In the genomic region with DNA sequence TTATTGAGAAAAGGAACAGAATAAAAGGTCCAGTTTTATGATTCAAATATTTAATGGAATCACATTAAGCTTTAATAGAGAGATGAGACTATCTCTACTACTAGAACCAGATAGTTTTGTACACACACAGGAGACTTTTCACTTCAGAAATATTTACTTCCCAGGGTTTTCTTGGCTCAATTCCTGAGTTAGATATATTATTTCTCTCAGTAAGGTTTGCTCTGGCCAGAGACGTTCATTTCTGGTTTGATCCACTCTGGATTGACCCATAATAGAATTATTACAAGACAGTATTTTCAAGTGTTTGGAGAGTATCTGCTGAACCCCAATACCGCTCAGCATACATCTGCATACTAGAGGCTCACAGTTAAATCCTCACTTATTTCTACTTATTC, we compare ENCODE assay signal across 8 cellular contexts. TPM values are rescaled to one million over a fixed set of nuclear protein-coding genes. Genes with fewer than 3 reads are reported as not detected.
DNase-seq lines count a peak whose midpoint lies in the region; ATAC-seq and TF ChIP-seq lines count a peak whose summit lies in the region.

No MANE protein-coding gene starts in this region.

- H3K9me3 ChIP-seq in psoas muscle, result no peaks in the 10 kb centered on the region

- H3K27me3 ChIP-seq in GM06990 (replicated peaks; ENCODE audit: control insufficient read depth, insufficient read depth, low read length) (no peaks in the 10 kb centered on the region), psoas muscle (ENCODE audit: insufficient read depth in 3 of 3, low read length in 2 of 3) (no peaks in the 10 kb centered on the region)

- ATAC-seq in SK-N-SH treated with all-trans-retinoic acid at 6 μM for 48 hours, result peak; percentile 0; the same call in 1 of the 3 replicates
- no peak for ATAC-seq in psoas muscle
- no peak for ATAC-seq in GM21737 (IDR thresholded peaks at IDR 0.05; ENCODE audit: unreplicated experiment)

- H3K27ac ChIP-seq in psoas muscle, result peak overlapping the region; percentile 92

- intact Hi-C loops in psoas muscle (cut with DNase I), result loop anchor here in 1 of 2 donors (10.0 kb wide), 1 partner anchor 127 kb away; no protein-coding TSS in a partner anchor

- H3K4me3 ChIP-seq in GM06990 (replicated peaks; ENCODE audit: low read depth, low read length), result peak overlapping the region; percentile 79
- H3K4me3 ChIP-seq in fibroblast of pulmonary artery (replicated peaks; ENCODE audit: low read depth, low read length), result peak overlapping the region; percentile 95
- H3K4me3 ChIP-seq in psoas muscle, result peak overlapping the region; percentile 87

- 2 to 6% (median 6%) methylated on average over 2 of the region's 2 CpGs for WGBS in psoas muscle, 3 donors

- TF ChIP-seq CTCF in GM06990 (IDR thresholded peaks at IDR 0.05; ENCODE audit: insufficient read depth, low read length, poor library complexity, severe bottlenecking) (no peak), fibroblast of pulmonary artery (IDR thresholded peaks at IDR 0.05; ENCODE audit: low read length, missing control alignments) (no peak), psoas muscle (IDR thresholded peaks at IDR 0.05) (no peak)

- peaks cover 19% of the 10 kb centered on the region for H3K4me1 ChIP-seq in psoas muscle

- H3K36me3 ChIP-seq in GM06990 (ENCODE audit: control insufficient read depth, insufficient read depth, low read length) (no peaks in the 10 kb centered on the region), psoas muscle (ENCODE audit: insufficient read depth in 1 of 2, low read depth in 1 of 2) (peaks cover 0 to 12% of the 10 kb centered on the region in 2 donors)

- no peak for DNase-seq in GM06990 (ENCODE audit: extremely low read depth, insufficient read length)
- no peak for DNase-seq in fibroblast of pulmonary artery (ENCODE audit: low read depth)
- DNase-seq in psoas muscle, result no peak
- no peak for DNase-seq in NCI-H2227 (lab: John Stamatoyannopoulos, UW; ENCODE audit: unreplicated experiment)
- no peak for DNase-seq in NCI-H2081 (lab: John Stamatoyannopoulos, UW)
- DNase-seq in amygdala (lab: John Stamatoyannopoulos, UW), result no peak

TF ChIP-seq in SK-N-SH treated with all-trans-retinoic acid at 6 μM for 48 hours, 23 proteins besides CTCF, POLR2A, EP300 and RAD21:
- TF ChIP-seq ZFP3 (CRISPR knock-in tag; IDR thresholded peaks at IDR 0.05), result no peak
- TF ChIP-seq CSDC2 (CRISPR knock-in tag; IDR thresholded peaks at IDR 0.05), result no peak
- no peak for TF ChIP-seq GLIS3 (CRISPR knock-in tag; IDR thresholded peaks at IDR 0.05)
- TF ChIP-seq, protein P1, sequence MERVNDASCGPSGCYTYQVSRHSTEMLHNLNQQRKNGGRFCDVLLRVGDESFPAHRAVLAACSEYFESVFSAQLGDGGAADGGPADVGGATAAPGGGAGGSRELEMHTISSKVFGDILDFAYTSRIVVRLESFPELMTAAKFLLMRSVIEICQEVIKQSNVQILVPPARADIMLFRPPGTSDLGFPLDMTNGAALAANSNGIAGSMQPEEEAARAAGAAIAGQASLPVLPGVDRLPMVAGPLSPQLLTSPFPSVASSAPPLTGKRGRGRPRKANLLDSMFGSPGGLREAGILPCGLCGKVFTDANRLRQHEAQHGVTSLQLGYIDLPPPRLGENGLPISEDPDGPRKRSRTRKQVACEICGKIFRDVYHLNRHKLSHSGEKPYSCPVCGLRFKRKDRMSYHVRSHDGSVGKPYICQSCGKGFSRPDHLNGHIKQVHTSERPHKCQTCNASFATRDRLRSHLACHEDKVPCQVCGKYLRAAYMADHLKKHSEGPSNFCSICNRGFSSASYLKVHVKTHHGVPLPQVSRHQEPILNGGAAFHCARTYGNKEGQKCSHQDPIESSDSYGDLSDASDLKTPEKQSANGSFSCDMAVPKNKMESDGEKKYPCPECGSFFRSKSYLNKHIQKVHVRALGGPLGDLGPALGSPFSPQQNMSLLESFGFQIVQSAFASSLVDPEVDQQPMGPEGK (CRISPR knock-in tag; IDR thresholded peaks at IDR 0.05; ENCODE audit: borderline replicate concordance), result no peak
- no peak for TF ChIP-seq BACH2 (CRISPR knock-in tag; IDR thresholded peaks at IDR 0.05; ENCODE audit: borderline replicate concordance)
- TF ChIP-seq, protein P2, sequence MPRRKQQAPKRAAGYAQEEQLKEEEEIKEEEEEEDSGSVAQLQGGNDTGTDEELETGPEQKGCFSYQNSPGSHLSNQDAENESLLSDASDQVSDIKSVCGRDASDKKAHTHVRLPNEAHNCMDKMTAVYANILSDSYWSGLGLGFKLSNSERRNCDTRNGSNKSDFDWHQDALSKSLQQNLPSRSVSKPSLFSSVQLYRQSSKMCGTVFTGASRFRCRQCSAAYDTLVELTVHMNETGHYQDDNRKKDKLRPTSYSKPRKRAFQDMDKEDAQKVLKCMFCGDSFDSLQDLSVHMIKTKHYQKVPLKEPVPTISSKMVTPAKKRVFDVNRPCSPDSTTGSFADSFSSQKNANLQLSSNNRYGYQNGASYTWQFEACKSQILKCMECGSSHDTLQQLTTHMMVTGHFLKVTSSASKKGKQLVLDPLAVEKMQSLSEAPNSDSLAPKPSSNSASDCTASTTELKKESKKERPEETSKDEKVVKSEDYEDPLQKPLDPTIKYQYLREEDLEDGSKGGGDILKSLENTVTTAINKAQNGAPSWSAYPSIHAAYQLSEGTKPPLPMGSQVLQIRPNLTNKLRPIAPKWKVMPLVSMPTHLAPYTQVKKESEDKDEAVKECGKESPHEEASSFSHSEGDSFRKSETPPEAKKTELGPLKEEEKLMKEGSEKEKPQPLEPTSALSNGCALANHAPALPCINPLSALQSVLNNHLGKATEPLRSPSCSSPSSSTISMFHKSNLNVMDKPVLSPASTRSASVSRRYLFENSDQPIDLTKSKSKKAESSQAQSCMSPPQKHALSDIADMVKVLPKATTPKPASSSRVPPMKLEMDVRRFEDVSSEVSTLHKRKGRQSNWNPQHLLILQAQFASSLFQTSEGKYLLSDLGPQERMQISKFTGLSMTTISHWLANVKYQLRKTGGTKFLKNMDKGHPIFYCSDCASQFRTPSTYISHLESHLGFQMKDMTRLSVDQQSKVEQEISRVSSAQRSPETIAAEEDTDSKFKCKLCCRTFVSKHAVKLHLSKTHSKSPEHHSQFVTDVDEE (CRISPR knock-in tag; IDR thresholded peaks at IDR 0.05), result no peak
- TF ChIP-seq PPARA (CRISPR knock-in tag; IDR thresholded peaks at IDR 0.05; ENCODE audit: borderline replicate concordance), result no peak

RNA-seq across cellular contexts. Expression of gene RCOR3, which starts 1.3 kb away (rescaled TPM):
- 10 to 100 TPM; 67.4 to 95.7 (median 72.0) TPM for total RNA-seq in psoas muscle
- polyA plus RNA-seq in psoas muscle, result 10 to 100 TPM; 29.4 to 95.1 (median 62.6) TPM
